Comparison of ENCODE assay signal across 1 cellular context in the genomic region with DNA sequence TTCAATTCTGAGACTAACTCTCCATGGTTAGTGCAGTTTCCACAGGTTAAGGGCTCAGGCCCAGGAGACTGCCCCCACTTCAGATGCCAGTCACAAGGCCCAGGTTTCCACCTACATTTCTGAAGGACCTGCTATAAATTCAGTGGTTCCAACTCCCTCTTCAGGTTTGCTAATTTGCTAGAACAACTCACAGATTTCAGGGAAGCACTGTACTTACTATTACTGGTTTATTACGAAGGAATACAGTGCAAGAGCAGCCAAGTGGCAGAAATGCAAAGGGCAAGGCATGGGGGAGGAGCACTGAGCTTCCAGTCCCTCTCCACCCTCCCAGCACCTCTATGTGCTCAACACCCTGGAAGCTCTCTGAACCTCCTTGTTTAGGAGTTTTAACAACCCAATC.
TF ChIP-seq lines count a peak whose summit lies in the region.

No MANE protein-coding gene starts in this region.

TF ChIP-seq in endothelial cell of umbilical vein, 7 proteins besides CTCF, POLR2A, EP300 and RAD21:
- TF ChIP-seq FOS (IDR thresholded peaks at IDR 0.05; ENCODE audit: borderline replicate concordance, insufficient read depth, low read length) (no peak), JUN (IDR thresholded peaks at IDR 0.05; ENCODE audit: borderline replicate concordance, insufficient read depth, insufficient read length, low read depth) (no peak), MYC (IDR thresholded peaks at IDR 0.05; ENCODE audit: low read depth, low read length) (no peak), POLR2AphosphoS5 (IDR thresholded peaks at IDR 0.05; ENCODE audit: insufficient read depth, low read depth, low read length) (no peak), GATA2 (IDR thresholded peaks at IDR 0.05; ENCODE audit: insufficient read depth, insufficient read length, low read depth, low read length) (no peak), EZH2 (IDR thresholded peaks at IDR 0.05; ENCODE audit: borderline replicate concordance, low read depth, low read length, severe bottlenecking) (no peak)
- TF ChIP-seq, protein P1, sequence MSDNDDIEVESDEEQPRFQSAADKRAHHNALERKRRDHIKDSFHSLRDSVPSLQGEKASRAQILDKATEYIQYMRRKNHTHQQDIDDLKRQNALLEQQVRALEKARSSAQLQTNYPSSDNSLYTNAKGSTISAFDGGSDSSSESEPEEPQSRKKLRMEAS (IDR thresholded peaks at IDR 0.05; ENCODE audit: insufficient read depth, insufficient read length) = no peak
TF ChIP-seq in endothelial cell of umbilical vein: peak in this region for 0.
